ENCODE assay signal across 7 cellular contexts in genomic region chr1:183804382-183804781, GRCh38. TPM values are rescaled to one million over a fixed set of nuclear protein-coding genes. Genes with fewer than 3 reads are reported as not detected.
DNase-seq lines count a peak whose midpoint lies in the region; TF ChIP-seq lines count a peak whose summit lies in the region.

No MANE protein-coding gene starts in this region.

- H3K27me3 Mint-ChIP-seq in immature natural killer cell (ENCODE audit: low read depth in 3 of 3) = peaks cover 4 to 21% (median 9%) of the 10 kb centered on the region in 3 donors

- DNase-seq in LNCaP clone FGC (ENCODE audit: low read depth) (no peak), astrocyte of the spinal cord (ENCODE audit: low read depth, low spot score) (no peak), immature natural killer cell (no peak), substantia nigra (lab: John Stamatoyannopoulos, UW) (peak in 1 of 49 donors; percentile 34), GF-D8 (lab: John Stamatoyannopoulos, UW) (no peak), NCI-H774 (lab: John Stamatoyannopoulos, UW) (no peak)
- no peak for DNase-seq in stimulated activated CD4-positive, alpha-beta T cell treated with anti-CD3 and anti-CD28 coated beads, Interleukin-4, amount 100 ng/mL, for 1 hour

- no peak overlapping the region for H3K27ac Mint-ChIP-seq in immature natural killer cell

- peak overlapping the region; percentile 87 for H3K27ac ChIP-seq in substantia nigra (ENCODE audit: low read depth, low read length, poor library complexity, severe bottlenecking)

- H3K36me3 Mint-ChIP-seq in immature natural killer cell = peaks cover 4 to 12% (median 9%) of the 10 kb centered on the region in 3 donors

- in situ Hi-C loops in astrocyte of the spinal cord (cut with HindIII; ENCODE audit: low sequenced_read_pairs) = no loop called here

- H3K4me1 Mint-ChIP-seq in immature natural killer cell = peaks cover 7 to 18% of the 10 kb centered on the region in 2 donors

- peaks cover 6 to 30% (median 12%) of the 10 kb centered on the region in 6 donors for H3K9me3 Mint-ChIP-seq in immature natural killer cell

- TF ChIP-seq CTCF in LNCaP clone FGC (IDR thresholded peaks at IDR 0.05; ENCODE audit: control insufficient read depth, extremely low read depth, insufficient read depth) = no peak
- TF ChIP-seq CTCF in astrocyte of the spinal cord (IDR thresholded peaks at IDR 0.05; ENCODE audit: low read depth, low read length) = no peak

- H3K4me3 ChIP-seq in LNCaP clone FGC (ENCODE audit: low read depth, low read length) (peak overlapping the region; percentile 69), astrocyte of the spinal cord (ENCODE audit: low read depth, low read length) (peak overlapping the region; percentile 75)

- H3K4me3 Mint-ChIP-seq in immature natural killer cell = peak overlapping the region in 3 of 5 donors; percentile 68 to 93 (median 81)

RNA-seq across cellular contexts. Expression of gene RGL1, which starts 0.5 kb away (rescaled TPM):
- polyA plus RNA-seq in immature natural killer cell = under 1 TPM in 2 of 3 donors, not detected in 1; 0.09 to 0.20 TPM
